8 cellular contexts compared by ENCODE assay signal in the genomic region with DNA sequence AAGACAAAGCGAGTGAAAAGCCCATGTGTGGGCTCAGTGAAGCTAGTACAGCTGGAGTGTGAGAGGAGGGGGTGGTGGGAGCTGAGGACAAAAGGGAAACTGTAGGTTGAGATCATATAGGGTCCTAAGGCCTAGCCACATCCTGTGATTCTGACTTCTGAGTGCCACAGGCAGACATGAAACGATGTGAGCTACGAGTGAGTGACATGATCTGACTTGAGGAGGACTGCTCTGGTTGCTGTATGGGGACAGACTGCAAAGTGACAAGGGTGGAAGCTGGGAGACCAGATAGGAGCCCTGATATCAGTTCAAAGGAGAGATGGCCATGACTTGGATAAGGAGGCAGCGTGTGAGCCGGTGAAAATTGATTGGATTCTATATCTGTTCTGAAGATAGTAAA.
DNase-seq lines count a peak whose midpoint lies in the region; ATAC-seq and TF ChIP-seq lines count a peak whose summit lies in the region.

No MANE protein-coding gene starts in this region.

- no peak overlapping the region for H2BK120ac ChIP-seq in mesendoderm (ENCODE audit: low read depth, low read length)

- WGBS in mesendoderm (ENCODE audit: extremely low coverage, insufficient coverage, low lambda C conversion rate) = 100% methylated on average over 2 of the region's 5 CpGs
- 73 to 78% methylated on average over 5 of the region's 5 CpGs for WGBS in tibial nerve, 2 donors

- no peak for TF ChIP-seq POLR2A in tibial nerve (IDR thresholded peaks at IDR 0.05)

- H3K4me1 ChIP-seq in mesendoderm (ENCODE audit: control insufficient read depth, low read depth, low read length) (peaks cover 9% of the 10 kb centered on the region), tibial nerve (peaks cover 0 to 37% (median 8%) of the 10 kb centered on the region in 4 donors)

- H3K27me3 ChIP-seq in mesendoderm (ENCODE audit: insufficient read depth, low read length, poor library complexity) (no peaks in the 10 kb centered on the region), tibial nerve (no peaks in the 10 kb centered on the region)

- H3K79me2 ChIP-seq in mesendoderm (ENCODE audit: control insufficient read depth, insufficient read depth, low read length) = no peaks in the 10 kb centered on the region

- no peaks in the 10 kb centered on the region for H3K79me1 ChIP-seq in mesendoderm (ENCODE audit: low read length)

- H3K4me2 ChIP-seq in mesendoderm (ENCODE audit: low read length) = no peak overlapping the region

- no peak overlapping the region for H3K27ac ChIP-seq in mesendoderm (ENCODE audit: low read depth, low read length)
- H3K27ac ChIP-seq in tibial nerve = peak overlapping the region in 1 of 4 donors; percentile 40

- H3K36me3 ChIP-seq in mesendoderm (ENCODE audit: control insufficient read depth, insufficient read depth, low read length) = no peaks in the 10 kb centered on the region
- H3K36me3 ChIP-seq in tibial nerve = no peaks in the 10 kb centered on the region

- no peak overlapping the region for H3K18ac ChIP-seq in mesendoderm (ENCODE audit: low read length)

- H3K56ac ChIP-seq in mesendoderm (ENCODE audit: low read length) = no peak overlapping the region

- DNase-seq in activated CD4-positive, alpha-beta T cell treated with anti-CD3 and anti-CD28 coated beads for 48 hours = peak; percentile 66
- peak; percentile 71 for DNase-seq in mesendoderm
- DNase-seq in tibial nerve (ENCODE audit: low spot score in 2 of 2) = no peak
- no peak for DNase-seq in glomerular visceral epithelial cell (ENCODE audit: extremely low spot score)
- DNase-seq in NOMO-1 treated with DMSO at 0.1 percent for 48 hours (lab: John Stamatoyannopoulos, UW; ENCODE audit: unreplicated experiment) = no peak
- no peak for DNase-seq in cortex of kidney (lab: John Stamatoyannopoulos, UW)

- no peaks in the 10 kb centered on the region for H3K9me3 ChIP-seq in tibial nerve

- TF ChIP-seq EP300 in tibial nerve (IDR thresholded peaks at IDR 0.05) = no peak

- peak overlapping the region; percentile 39 for H2BK5ac ChIP-seq in mesendoderm (ENCODE audit: low read length)

- H3K23ac ChIP-seq in mesendoderm (ENCODE audit: low read length) = no peak overlapping the region

- no peak overlapping the region for H2AK5ac ChIP-seq in mesendoderm (ENCODE audit: low read length)

- TF ChIP-seq CTCF in tibial nerve (IDR thresholded peaks at IDR 0.05) = no peak

- H4K8ac ChIP-seq in mesendoderm (ENCODE audit: low read depth, low read length) = no peak overlapping the region

- no peak overlapping the region for H3K4ac ChIP-seq in mesendoderm (ENCODE audit: low read depth, low read length)

- no peak overlapping the region for H3K9ac ChIP-seq in mesendoderm (ENCODE audit: low read length)

- ATAC-seq in GM18508 (IDR thresholded peaks at IDR 0.05; ENCODE audit: insufficient read depth, unreplicated experiment) (peak; percentile 71), HG02884 (IDR thresholded peaks at IDR 0.05; ENCODE audit: unreplicated experiment) (peak; percentile 88)

- no peak overlapping the region for H4K5ac ChIP-seq in mesendoderm (ENCODE audit: low read length)

- no peak overlapping the region for H2BK15ac ChIP-seq in mesendoderm (replicated peaks; ENCODE audit: low read depth)

- no peak overlapping the region for H3K4me3 ChIP-seq in mesendoderm (ENCODE audit: low read length)
- H3K4me3 ChIP-seq in tibial nerve = no peak overlapping the region

Comparison
In these comparisons a context has a peak if more than half of its experiments do, and no peak if none do; other contexts are left out.
1. DNase-seq: peak in activated CD4-positive, alpha-beta T cell treated with anti-CD3 and anti-CD28 coated beads for 48 hours (single experiment) and mesendoderm (single experiment); none in tibial nerve (0 of 2), glomerular visceral epithelial cell (single experiment), NOMO-1 treated with DMSO at 0.1 percent for 48 hours (single experiment) and cortex of kidney (single experiment).